Comparison of ENCODE assay signal across 9 cellular contexts in the genomic region with DNA sequence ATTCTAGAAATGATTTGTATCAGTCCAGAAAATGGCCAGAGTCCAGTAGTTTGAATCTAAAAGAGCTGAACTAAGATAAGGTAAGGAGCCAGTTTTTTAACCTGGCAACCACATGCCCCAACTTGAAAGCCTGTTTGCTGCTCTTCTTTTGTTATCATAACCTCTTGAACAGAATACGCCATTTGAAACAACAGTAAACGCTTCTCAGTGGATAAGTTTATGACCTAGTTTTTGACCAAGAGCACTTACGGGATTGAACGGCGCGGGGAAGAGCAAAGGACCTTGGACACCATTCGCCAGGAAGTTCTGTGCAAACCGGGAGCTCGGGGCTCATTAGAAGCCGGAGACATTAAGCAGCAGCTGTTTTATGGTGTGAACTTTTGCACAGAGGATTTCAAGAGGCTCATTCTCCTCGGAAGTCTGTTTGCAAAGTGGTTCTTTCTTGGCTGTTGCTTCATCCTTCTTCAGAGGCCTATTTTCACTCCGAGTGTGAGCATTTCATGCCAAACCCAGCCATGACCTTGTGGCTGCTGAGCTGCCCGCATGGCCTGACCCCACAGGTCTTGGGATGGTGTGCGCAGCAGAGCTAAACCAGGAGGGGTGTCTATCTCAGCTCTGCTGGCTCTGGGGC.
DNase-seq lines count a peak whose midpoint lies in the region; ATAC-seq and TF ChIP-seq lines count a peak whose summit lies in the region.
"Had no signal": no experiment of that assay in that cellular context is flagged by ENCODE, and none has a peak within 500 bp of the region (broad histone marks: within the 10 kb centered on the region; RNA-seq: fewer than 3 reads in every experiment).

No MANE protein-coding gene starts in this region.

- no peak overlapping the region for H3K4me2 ChIP-seq in MM.1S (ENCODE audit: low read depth, low read length)
- H3K4me2 ChIP-seq: neural progenitor cell had no signal

- no peaks in the 10 kb centered on the region for H3K9me2 ChIP-seq in MM.1S (replicated peaks; ENCODE audit: insufficient read depth, low read length)

- CTCF ChIA-PET in Panc1 (lab: Charles Lee), result interaction anchor here (0.6 kb wide), 1 partner anchor 150 kb away, joined by 3 read pairs; no protein-coding TSS in a partner anchor

- intact Hi-C loops in Panc1 (cut with micrococcal nuclease; ENCODE audit: unreplicated experiment), result loop anchor here (10.0 kb wide), 1 partner anchor 214 kb away; the partner anchor contains the start of gene SOX4
- intact Hi-C loops in Right ventricle myocardium superior (cut with DNase I), result no loop called here
- intact Hi-C loops in sciatic nerve (cut with DNase I), result no loop called here

- no peaks in the 10 kb centered on the region for H4K20me1 ChIP-seq in MM.1S (ENCODE audit: insufficient read depth, low read length)

- no peak for TF ChIP-seq CTCF in Panc1 (IDR thresholded peaks at IDR 0.05)
- TF ChIP-seq CTCF in MM.1S (IDR thresholded peaks at IDR 0.05; ENCODE audit: low read length), result no peak

- POLR2A ChIA-PET in Panc1 (lab: Charles Lee), result interaction anchor here (0.6 to 0.8 kb wide), 2 partner anchors 208 to 215 kb away, joined by 4 to 10 read pairs; partner anchors contain the start of gene SOX4

- no TSS peak for BruUV-seq in Panc1 (replicated peaks; lab: Mats Ljungman, UMichigan)

- H3K4me3 ChIP-seq in Panc1 (ENCODE audit: low read depth in 2 of 2, low read length in 2 of 2), result peak overlapping the region; percentile 6 to 34; a peak in 3 of 4 replicates
- no peak overlapping the region for H3K4me3 ChIP-seq in MM.1S (ENCODE audit: low read length)
- H3K4me3 ChIP-seq: neural progenitor cell had no signal

- H3K9me3 ChIP-seq in Panc1 (ENCODE audit: control insufficient read depth, insufficient read depth, low read depth, low read length) (no peaks in the 10 kb centered on the region), MM.1S (replicated peaks; ENCODE audit: insufficient read depth, low read length) (no peaks in the 10 kb centered on the region)

- DNase-seq in DMS79 treated with DMSO at 0.1 percent for 48 hours (lab: John Stamatoyannopoulos, UW) (peak; percentile 93), Panc1 (ENCODE audit: low read depth, low spot score) (no peak), Right ventricle myocardium superior (peak; percentile 46), sciatic nerve (ENCODE audit: low spot score) (peak; percentile 70), HuH-7 (ENCODE audit: low spot score) (no peak), MM.1S (no peak)

- H3K79me2 ChIP-seq in MM.1S (ENCODE audit: low read length), result no peaks in the 10 kb centered on the region

- H3K27me3 ChIP-seq in Panc1 (ENCODE audit: control insufficient read depth, insufficient read depth, low read length) (no peaks in the 10 kb centered on the region), MM.1S (replicated peaks; ENCODE audit: insufficient read depth, low read length) (no peaks in the 10 kb centered on the region)
- H3K27me3 ChIP-seq: neural progenitor cell had no signal

- in situ Hi-C loops in Panc1 (cut with HindIII; ENCODE audit: low pct_unique_long_range_greater_than_20kb, low sequenced_read_pairs), result no loop called here

- H3K4me1 ChIP-seq in Panc1 (ENCODE audit: control insufficient read depth, insufficient read depth, low read length) (peaks cover 30% of the 10 kb centered on the region), MM.1S (ENCODE audit: low read length) (no peaks in the 10 kb centered on the region)
- H3K4me1 ChIP-seq: neural progenitor cell had no signal

- H3K9ac ChIP-seq in MM.1S (ENCODE audit: low read length), result no peak overlapping the region
- H3K9ac ChIP-seq: neural progenitor cell had no signal

- peak; percentile 74 for ATAC-seq in Panc1
- ATAC-seq in Right ventricle myocardium superior (ENCODE audit: poor library complexity), result peak; percentile 71
- peak; percentile 89 for ATAC-seq in sciatic nerve
- ATAC-seq in HG02763 (IDR thresholded peaks at IDR 0.05; ENCODE audit: unreplicated experiment), result no peak
- ATAC-seq in HG03565 (IDR thresholded peaks at IDR 0.05; ENCODE audit: unreplicated experiment), result no peak

- no peak overlapping the region for H2AFZ ChIP-seq in MM.1S (ENCODE audit: low read length)
- H2AFZ ChIP-seq: neural progenitor cell had no signal

- H3K36me3 ChIP-seq in Panc1 (ENCODE audit: control insufficient read depth, insufficient read depth, low read length) (no peaks in the 10 kb centered on the region), MM.1S (replicated peaks; ENCODE audit: insufficient read depth, low read length) (no peaks in the 10 kb centered on the region)
- H3K36me3 ChIP-seq: neural progenitor cell had no signal

- H3F3A ChIP-seq in MM.1S (ENCODE audit: insufficient read depth, low read length), result no peaks in the 10 kb centered on the region

- peak overlapping the region; percentile 97 for H3K27ac ChIP-seq in Panc1 (ENCODE audit: low read length)
- H3K27ac ChIP-seq in MM.1S (ENCODE audit: low read length), result no peak overlapping the region
- H3K27ac ChIP-seq: neural progenitor cell had no signal

Comparison
In these comparisons a context has a peak if more than half of its experiments do, and no peak if none do; other contexts are left out.
1. DNase-seq: peak in DMS79 treated with DMSO at 0.1 percent for 48 hours (single experiment), Right ventricle myocardium superior (single experiment) and sciatic nerve (single experiment); none in Panc1 (single experiment), HuH-7 (single experiment) and MM.1S (single experiment).
2. ATAC-seq: peak in Panc1 (single experiment), Right ventricle myocardium superior (single experiment) and sciatic nerve (single experiment); none in HG02763 (single experiment) and HG03565 (single experiment).